ENCODE assay signal across 19 cellular contexts in the genomic region with DNA sequence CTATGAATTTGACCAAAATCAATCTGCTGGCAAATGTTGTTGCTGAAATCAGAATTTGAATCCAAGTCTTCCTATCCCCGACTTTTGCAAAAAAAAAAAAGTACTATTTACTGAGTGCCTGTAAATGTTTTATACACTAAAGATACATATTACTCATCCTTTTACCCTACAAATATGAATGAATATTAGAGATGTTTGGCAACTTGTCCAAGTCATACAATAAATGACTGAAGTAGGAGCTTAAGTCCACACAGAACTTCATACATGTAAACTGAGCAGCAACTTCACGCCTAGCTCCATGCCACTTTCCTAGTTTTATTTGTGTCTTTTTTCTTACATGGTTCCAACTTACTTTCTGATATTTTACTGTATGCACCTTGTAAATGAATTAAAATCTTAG. TPM values are rescaled to one million over a fixed set of nuclear protein-coding genes. Genes with fewer than 3 reads are reported as not detected.
A peak's percentile ranks its signal among the peaks of the same experiment; 100 is the strongest.
DNase-seq lines count a peak whose midpoint lies in the region; ATAC-seq, FAIRE-seq and TF ChIP-seq lines count a peak whose summit lies in the region.
"Had no signal": no experiment of that assay in that cellular context is flagged by ENCODE, and none has a peak within 500 bp of the region (broad histone marks: within the 10 kb centered on the region; RNA-seq: fewer than 3 reads in every experiment).

No MANE protein-coding gene starts in this region.

- H3K9me3 ChIP-seq in PC-3 (ENCODE audit: low read length) (no peaks in the 10 kb centered on the region), K562 (replicated peaks; ENCODE audit: control insufficient read depth, insufficient read depth, low read depth, low read length) (no peaks in the 10 kb centered on the region)

- TF ChIP-seq CTCF in PC-3 (conservative IDR thresholded peaks at IDR 0.05; ENCODE audit: low read depth, low read length): no peak
- no peak for TF ChIP-seq CTCF in K562 (IDR thresholded peaks at IDR 0.05 in 2 of 3, conservative IDR thresholded peaks at IDR 0.05 in 1 of 3; ENCODE audit: insufficient read depth in 2 of 3, low read depth in 1 of 3, low read length in 3 of 3)

- H3K9ac ChIP-seq in PC-3 (ENCODE audit: low read length): no peak overlapping the region
- no peak overlapping the region for H3K9ac ChIP-seq in K562 (ENCODE audit: insufficient read depth in 1 of 2, low read depth in 2 of 2, low read length in 2 of 2)

- no peaks in the 10 kb centered on the region for H3K9me2 ChIP-seq in PC-3 (replicated peaks; ENCODE audit: low read length)

- FAIRE-seq in GM19239 (lab: Jason Lieb, UNC) (peak; percentile 78), K562 (lab: Jason Lieb, UNC) (no peak), GM12892 (lab: Jason Lieb, UNC) (no peak)
- FAIRE-seq: D721Med, GM12878 had no signal

- POLR2A ChIA-PET in PC-3 (lab: Charles Lee; ENCODE audit: unreplicated experiment) (no interaction called here), K562 (lab: Yijun Ruan, JAX) (interaction anchor here (0.7 to 1.4 kb wide), 6 partner anchors 10 to 38 kb away, joined by 3 to 4 read pairs (median 3); no protein-coding TSS in a partner anchor)

- H3K27ac ChIP-seq in PC-3 (ENCODE audit: low read length): no peak overlapping the region
- H3K27ac ChIP-seq in K562 (ENCODE audit: extremely low read depth, low read depth, low read length): no peak overlapping the region
- H3K27ac ChIP-seq: C4-2B had no signal

- H3K9me1 ChIP-seq in K562 (ENCODE audit: control insufficient read depth, insufficient read depth, low read length): no peaks in the 10 kb centered on the region

- DNase-seq in GM19239 (ENCODE audit: insufficient read length, low spot score) (no peak), PC-3 (peak; percentile 73), K562 (ENCODE audit: extremely low read depth in 1 of 4, low spot score in 3 of 4) (no peak), GM12892 (ENCODE audit: insufficient read length) (no peak), C1 segment of cervical spinal cord (lab: John Stamatoyannopoulos, UW) (no peak), cortex of kidney (lab: John Stamatoyannopoulos, UW) (no peak)
- DNase-seq: CD4-positive, alpha-beta T cell; CD8-positive, alpha-beta memory T cell; DMS 273 treated with DMSO at 0.1 percent for 48 hours; DMS79; EL; GDM1; H9 had no signal

- H3K36me3 ChIP-seq in PC-3 (ENCODE audit: low read depth, low read length): peaks cover 22% of the 10 kb centered on the region
- peaks cover 23% of the 10 kb centered on the region for H3K36me3 ChIP-seq in K562 (ENCODE audit: control insufficient read depth, insufficient read depth, low read length)

- H3K4me3 ChIP-seq in PC-3 (ENCODE audit: low read length) (no peak overlapping the region), K562 (no peak overlapping the region)
- H3K4me3 ChIP-seq: GM12878, GM23338 had no signal

- H3K4me1 ChIP-seq in PC-3 (ENCODE audit: insufficient read depth, low read length): peaks cover 6% of the 10 kb centered on the region
- no peaks in the 10 kb centered on the region for H3K4me1 ChIP-seq in K562 (replicated peaks in 1 of 2; ENCODE audit: control insufficient read depth in 2 of 2, insufficient read depth in 2 of 2, low read length in 2 of 2)

- ATAC-seq in PC-3 (peak; percentile 92), K562 (no peak), GM19455 (IDR thresholded peaks at IDR 0.05; ENCODE audit: unreplicated experiment) (no peak)
- ATAC-seq: GM12878, GM23338, HCT116 had no signal

- H2AFZ ChIP-seq in PC-3 (ENCODE audit: low read length) (no peak overlapping the region), K562 (ENCODE audit: low read depth, low read length) (no peak overlapping the region)
- H2AFZ ChIP-seq: GM23338 had no signal

- peaks cover 3% of the 10 kb centered on the region; the same call in 1 of the 2 replicates for H4K20me1 ChIP-seq in PC-3 (ENCODE audit: low read length)
- H4K20me1 ChIP-seq in K562 (replicated peaks; ENCODE audit: control insufficient read depth, insufficient read depth, low read length): no peaks in the 10 kb centered on the region

- intact Hi-C loops in PC-3 (cut with micrococcal nuclease) (no loop called here), K562 (cut with micrococcal nuclease) (no loop called here)

- CTCF ChIA-PET in PC-3 (lab: Charles Lee): interaction anchor here (0.7 kb wide), 1 partner anchor 58 kb away, joined by 5 read pairs; no protein-coding TSS in a partner anchor
- CTCF ChIA-PET in K562 (lab: Yijun Ruan, JAX; ENCODE audit: low intra/inter-chr PET ratio): no interaction called here

- TF ChIP-seq RAD21 in K562 (CRISPR knock-in tag; conservative IDR thresholded peaks at IDR 0.05 in 1 of 2, IDR thresholded peaks at IDR 0.05 in 1 of 2): no peak

- H3K27me3 ChIP-seq in PC-3 (ENCODE audit: low read length): no peaks in the 10 kb centered on the region
- no peaks in the 10 kb centered on the region for H3K27me3 ChIP-seq in K562 (ENCODE audit: control insufficient read depth in 2 of 2, insufficient read depth in 2 of 2, low read length in 2 of 2)

- no peak overlapping the region for H3K4me2 ChIP-seq in PC-3 (ENCODE audit: low read length)
- no peak overlapping the region for H3K4me2 ChIP-seq in K562 (ENCODE audit: insufficient read depth, low read length)
- H3K4me2 ChIP-seq: GM23338 had no signal

- WGBS in K562 (ENCODE audit: insufficient coverage, low coverage, missing lambda C conversion rate): 92% methylated on average over 2 of the region's 2 CpGs

- in situ Hi-C loops in K562 (cut with MboI): no loop called here

- no peak for TF ChIP-seq EP300 in K562 (IDR thresholded peaks at IDR 0.05; ENCODE audit: low read length)

- no peak for TF ChIP-seq POLR2A in K562 (conservative IDR thresholded peaks at IDR 0.05)
- TF ChIP-seq POLR2A in GM12892 (IDR thresholded peaks at IDR 0.05; ENCODE audit: low read depth, low read length): no peak

- BruUV-seq in PC-3 (replicated peaks; lab: Mats Ljungman, UMichigan): no TSS peak
- no TSS peak for BruUV-seq in K562 (replicated peaks; lab: Mats Ljungman, UMichigan)

- H3K79me2 ChIP-seq in PC-3 (ENCODE audit: low read length): peaks cover 4% of the 10 kb centered on the region; the same call in 1 of the 2 replicates
- peaks cover 4% of the 10 kb centered on the region; the same call in 1 of the 3 replicates for H3K79me2 ChIP-seq in K562 (ENCODE audit: control insufficient read depth, insufficient read depth, low read length)

- no peaks in the 10 kb centered on the region for H3F3A ChIP-seq in PC-3 (ENCODE audit: low read length, unreplicated experiment)

TF ChIP-seq in K562, 482 proteins besides CTCF, POLR2A, EP300 and RAD21 (continues in another document):
- peak; percentile 67 for TF ChIP-seq NFIC (IDR thresholded peaks at IDR 0.05)
- TF ChIP-seq ZNF197 (CRISPR knock-in tag; IDR thresholded peaks at IDR 0.05; ENCODE audit: low read depth): no peak
- TF ChIP-seq, protein P1, sequence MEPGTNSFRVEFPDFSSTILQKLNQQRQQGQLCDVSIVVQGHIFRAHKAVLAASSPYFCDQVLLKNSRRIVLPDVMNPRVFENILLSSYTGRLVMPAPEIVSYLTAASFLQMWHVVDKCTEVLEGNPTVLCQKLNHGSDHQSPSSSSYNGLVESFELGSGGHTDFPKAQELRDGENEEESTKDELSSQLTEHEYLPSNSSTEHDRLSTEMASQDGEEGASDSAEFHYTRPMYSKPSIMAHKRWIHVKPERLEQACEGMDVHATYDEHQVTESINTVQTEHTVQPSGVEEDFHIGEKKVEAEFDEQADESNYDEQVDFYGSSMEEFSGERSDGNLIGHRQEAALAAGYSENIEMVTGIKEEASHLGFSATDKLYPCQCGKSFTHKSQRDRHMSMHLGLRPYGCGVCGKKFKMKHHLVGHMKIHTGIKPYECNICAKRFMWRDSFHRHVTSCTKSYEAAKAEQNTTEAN (CRISPR knock-in tag; IDR thresholded peaks at IDR 0.05): no peak
- TF ChIP-seq ZNF174 (CRISPR knock-in tag; IDR thresholded peaks at IDR 0.05): no peak
- no peak for TF ChIP-seq TEAD2 (tag; IDR thresholded peaks at IDR 0.05)
- TF ChIP-seq SMAD2 (IDR thresholded peaks at IDR 0.05; ENCODE audit: low read depth, low read length): no peak
- TF ChIP-seq EZH2 (IDR thresholded peaks at IDR 0.05; ENCODE audit: borderline replicate concordance, low read depth, low read length): no peak

RNA-seq across cellular contexts. Expression of gene PHC3, which starts 39.2 kb away (rescaled TPM):
- 7.5 and 16.2 TPM in 2 replicates for total RNA-seq in PC-3 (2014; rRNA removed)
- 118 and 146 TPM in 2 replicates for total RNA-seq in K562 (2011; cell fraction: chromatin; rRNA removed; ENCODE audit: low replicate concordance)
- 42.5 and 52.1 TPM in 2 replicates for total RNA-seq in K562 (2011; cell fraction: nucleolus; rRNA removed)
- 59.0 and 129 TPM in 2 replicates for total RNA-seq in K562 (2011; cell fraction: nucleoplasm; rRNA removed)
- 3.1 and 8.9 TPM in 2 replicates for total RNA-seq in K562 (2014; rRNA removed)
- 16.9 and 19.0 TPM in 2 replicates for total RNA-seq in K562 (2014; rRNA removed; fragmentation: Illumina TruSeq; extraction: Trizol)
- total RNA-seq in K562 (2015; rRNA removed; fragmentation: Illumina TruSeq; extraction: Trizol): 14.9 and 15.1 TPM in 2 replicates
- total RNA-seq in K562 (2021): 16.9 and 21.5 TPM in 2 replicates
- 21.6 and 32.1 TPM in 2 replicates for polyA plus RNA-seq in K562 (2011; rRNA removed)
- polyA plus RNA-seq in K562 (2011; cell fraction: cytosol; rRNA removed): 25.8 and 29.4 TPM in 2 replicates
- 65.3 and 76.2 TPM in 2 replicates for polyA plus RNA-seq in K562 (2011; cell fraction: nucleus; rRNA removed)
- 9.0 and 22.6 TPM in 2 replicates for polyA plus RNA-seq in K562 (2012)
- polyA plus RNA-seq in K562 (2014; fragmentation: Illumina TruSeq; extraction: Trizol): 8.1 and 10.5 TPM in 2 replicates
- polyA plus RNA-seq in K562 (2014; fragmentation: Nextera tagmentation; extraction: Ambion mirVana): 1 to 10 TPM; 4.6 to 6.0 TPM
- 7.4 and 16.2 TPM in 2 replicates for polyA plus RNA-seq in K562 (2014; rRNA removed)
- polyA minus RNA-seq in K562 (2011; rRNA and poly(A)+ RNA removed): 91.9 and 98.7 TPM in 2 replicates
- polyA minus RNA-seq in K562 (2011; cell fraction: cytosol; rRNA and poly(A)+ RNA removed): 13.4 and 14.6 TPM in 2 replicates
- 32.9 and 56.2 TPM in 2 replicates for polyA minus RNA-seq in K562 (2011; cell fraction: nucleus; rRNA and poly(A)+ RNA removed)
- 24.1 TPM for polyA plus RNA-seq in GM12892 (2012; ENCODE audit: missing spikeins)
